ENCODE assay signal across 1 cellular context in the genomic region with DNA sequence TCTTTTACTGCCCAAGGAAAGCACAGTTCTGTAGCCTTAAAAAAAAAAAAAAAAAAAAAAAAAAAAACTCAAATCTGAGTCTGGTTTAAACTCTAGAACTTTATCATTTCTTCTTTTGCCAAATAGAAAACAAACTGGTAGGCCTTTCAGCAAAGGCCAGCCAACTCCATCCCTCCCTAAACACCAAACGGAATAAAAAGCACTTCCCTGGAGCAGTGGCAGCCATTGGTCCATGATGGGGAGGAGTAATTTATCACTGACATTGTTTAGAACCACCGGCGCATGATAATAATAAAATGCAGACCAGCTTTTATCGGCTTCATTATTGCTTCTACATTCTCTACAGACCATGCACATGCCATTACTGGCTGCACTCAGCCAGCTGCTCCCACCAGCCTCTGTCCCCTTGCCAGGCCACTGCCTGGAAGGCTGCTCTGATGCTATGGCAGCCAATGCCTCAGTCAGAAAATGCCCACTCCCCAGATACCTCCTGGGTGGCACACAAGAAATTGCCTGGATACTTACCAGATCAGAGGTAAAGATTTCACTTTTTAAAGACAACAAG.
TF ChIP-seq lines count a peak whose summit lies in the region.

No MANE protein-coding gene starts in this region.

TF ChIP-seq in SK-N-SH, 30 proteins besides CTCF, POLR2A, EP300 and RAD21:
- TF ChIP-seq MXI1 (IDR thresholded peaks at IDR 0.05; ENCODE audit: low read depth, low read length) (peak; percentile 72; the same call in 1 of the 2 replicates), NFIC (IDR thresholded peaks at IDR 0.05; ENCODE audit: borderline replicate concordance) (no peak), TEAD4 (IDR thresholded peaks at IDR 0.05; ENCODE audit: borderline replicate concordance, insufficient read depth) (no peak), RCOR1 (IDR thresholded peaks at IDR 0.05; ENCODE audit: low read length) (peak; percentile 92; the same call in 1 of the 2 replicates), FOXM1 (IDR thresholded peaks at IDR 0.05; ENCODE audit: low read depth) (no peak), CHD2 (IDR thresholded peaks at IDR 0.05; ENCODE audit: low read length, partially characterized antibody) (no peak), EZH2phosphoT487 (IDR thresholded peaks at IDR 0.05; ENCODE audit: borderline replicate concordance, low read depth) (no peak)
- TF ChIP-seq, protein P1, sequence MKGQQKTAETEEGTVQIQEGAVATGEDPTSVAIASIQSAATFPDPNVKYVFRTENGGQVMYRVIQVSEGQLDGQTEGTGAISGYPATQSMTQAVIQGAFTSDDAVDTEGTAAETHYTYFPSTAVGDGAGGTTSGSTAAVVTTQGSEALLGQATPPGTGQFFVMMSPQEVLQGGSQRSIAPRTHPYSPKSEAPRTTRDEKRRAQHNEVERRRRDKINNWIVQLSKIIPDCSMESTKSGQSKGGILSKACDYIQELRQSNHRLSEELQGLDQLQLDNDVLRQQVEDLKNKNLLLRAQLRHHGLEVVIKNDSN (IDR thresholded peaks at IDR 0.05; ENCODE audit: borderline replicate concordance, low read depth): no peak
- TF ChIP-seq, protein P2, sequence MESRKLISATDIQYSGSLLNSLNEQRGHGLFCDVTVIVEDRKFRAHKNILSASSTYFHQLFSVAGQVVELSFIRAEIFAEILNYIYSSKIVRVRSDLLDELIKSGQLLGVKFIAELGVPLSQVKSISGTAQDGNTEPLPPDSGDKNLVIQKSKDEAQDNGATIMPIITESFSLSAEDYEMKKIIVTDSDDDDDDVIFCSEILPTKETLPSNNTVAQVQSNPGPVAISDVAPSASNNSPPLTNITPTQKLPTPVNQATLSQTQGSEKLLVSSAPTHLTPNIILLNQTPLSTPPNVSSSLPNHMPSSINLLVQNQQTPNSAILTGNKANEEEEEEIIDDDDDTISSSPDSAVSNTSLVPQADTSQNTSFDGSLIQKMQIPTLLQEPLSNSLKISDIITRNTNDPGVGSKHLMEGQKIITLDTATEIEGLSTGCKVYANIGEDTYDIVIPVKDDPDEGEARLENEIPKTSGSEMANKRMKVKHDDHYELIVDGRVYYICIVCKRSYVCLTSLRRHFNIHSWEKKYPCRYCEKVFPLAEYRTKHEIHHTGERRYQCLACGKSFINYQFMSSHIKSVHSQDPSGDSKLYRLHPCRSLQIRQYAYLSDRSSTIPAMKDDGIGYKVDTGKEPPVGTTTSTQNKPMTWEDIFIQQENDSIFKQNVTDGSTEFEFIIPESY (IDR thresholded peaks at IDR 0.05; ENCODE audit: borderline replicate concordance, low read depth): no peak
- TF ChIP-seq, protein P3, sequence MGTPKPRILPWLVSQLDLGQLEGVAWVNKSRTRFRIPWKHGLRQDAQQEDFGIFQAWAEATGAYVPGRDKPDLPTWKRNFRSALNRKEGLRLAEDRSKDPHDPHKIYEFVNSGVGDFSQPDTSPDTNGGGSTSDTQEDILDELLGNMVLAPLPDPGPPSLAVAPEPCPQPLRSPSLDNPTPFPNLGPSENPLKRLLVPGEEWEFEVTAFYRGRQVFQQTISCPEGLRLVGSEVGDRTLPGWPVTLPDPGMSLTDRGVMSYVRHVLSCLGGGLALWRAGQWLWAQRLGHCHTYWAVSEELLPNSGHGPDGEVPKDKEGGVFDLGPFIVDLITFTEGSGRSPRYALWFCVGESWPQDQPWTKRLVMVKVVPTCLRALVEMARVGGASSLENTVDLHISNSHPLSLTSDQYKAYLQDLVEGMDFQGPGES (IDR thresholded peaks at IDR 0.05; ENCODE audit: low read depth, low read length): no peak
TF ChIP-seq in SK-N-SH: peak in this region for 2.
